ENCODE assay signal across 8 cellular contexts in the genomic region with DNA sequence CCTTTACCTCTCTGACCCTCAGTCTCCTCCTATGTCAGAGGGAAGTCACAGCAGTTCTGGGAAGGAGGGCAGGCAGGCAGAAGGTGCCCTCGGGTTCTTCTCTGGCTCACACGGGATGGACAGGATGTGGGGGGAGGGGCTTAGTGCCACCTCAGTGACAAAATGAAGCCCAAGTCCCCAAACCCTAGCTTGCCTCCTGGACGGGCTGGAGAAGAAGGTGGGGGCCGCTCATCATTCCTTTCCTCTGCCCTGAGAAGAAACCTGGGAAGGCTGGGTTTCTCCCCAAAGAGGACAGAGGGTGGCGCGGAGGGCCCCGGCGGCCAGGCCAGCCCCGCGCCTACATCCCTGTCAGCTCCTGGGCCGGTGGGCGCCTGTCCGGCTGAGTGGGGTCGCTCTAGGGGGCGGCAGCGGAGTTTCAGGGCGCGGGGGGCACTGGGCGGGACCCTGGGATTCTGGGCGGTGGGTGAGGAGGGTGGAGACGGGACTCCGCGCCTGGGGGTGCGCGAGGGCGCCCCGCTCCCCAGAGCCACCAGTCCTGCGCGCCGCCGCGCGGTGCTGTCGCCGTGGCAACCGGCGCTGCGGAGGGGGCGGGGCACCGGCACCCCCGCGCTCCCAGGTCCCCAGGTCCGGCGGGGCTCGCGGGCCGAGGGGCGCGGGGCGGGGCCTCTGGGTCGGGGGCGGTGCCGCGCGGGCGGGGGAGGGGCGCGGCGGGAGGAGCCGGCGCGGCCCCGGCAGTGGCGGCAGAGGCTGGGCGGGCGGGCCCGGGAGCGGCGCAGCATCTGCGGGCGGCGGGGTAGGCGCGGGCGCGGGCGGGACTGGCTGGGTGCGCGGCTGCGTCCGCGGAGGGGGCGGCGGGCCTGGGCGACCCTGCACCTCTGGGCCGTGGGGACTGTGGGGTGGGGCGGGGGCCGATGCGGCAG. TPM values are rescaled to one million over a fixed set of nuclear protein-coding genes. Genes with fewer than 3 reads are reported as not detected.
A peak's percentile ranks its signal among the peaks of the same experiment; 100 is the strongest.
DNase-seq lines count a peak whose midpoint lies in the region; ATAC-seq and TF ChIP-seq lines count a peak whose summit lies in the region.

A gene (plus strand): TSS at position 723 of the 920 bp plus-strand sequence. CDS start 2,252 bp downstream, outside the sequence.

- H3K27ac ChIP-seq in CD4-positive, CD25-positive, alpha-beta regulatory T cell (ENCODE audit: insufficient read depth, low read length, poor library complexity, severe bottlenecking), result no peak within 1 kb of the TSS
- peak within 1 kb of the TSS in 5 of 10 donors; percentile 0 to 60 (median 26) for H3K27ac ChIP-seq in heart right ventricle
- H3K27ac ChIP-seq in rectal smooth muscle tissue (ENCODE audit: low read depth, low read length), result no peak within 1 kb of the TSS

- no peaks in the 10 kb centered on the region for H3K9me3 ChIP-seq in CD4-positive, CD25-positive, alpha-beta regulatory T cell (ENCODE audit: control insufficient read depth in 2 of 2, low read length in 2 of 2)
- no peaks in the 10 kb centered on the region for H3K9me3 ChIP-seq in heart right ventricle

- peaks cover 0 to 2% (median 0%) of the 10 kb centered on the region in 7 donors for H3K9me3 Mint-ChIP-seq in CD4-positive, CD25-positive, alpha-beta regulatory T cell
- peaks cover 7% of the 10 kb centered on the region for H3K9me3 Mint-ChIP-seq in activated naive CD8-positive, alpha-beta T cell treated with anti-CD3 and anti-CD28 coated beads for 36 hours

- H3K4me1 Mint-ChIP-seq in CD4-positive, CD25-positive, alpha-beta regulatory T cell, result peaks cover 0 to 19% (median 6%) of the 10 kb centered on the region in 4 donors
- H3K4me1 Mint-ChIP-seq in activated naive CD8-positive, alpha-beta T cell treated with anti-CD3 and anti-CD28 coated beads for 36 hours, result peaks cover 16% of the 10 kb centered on the region

- 1 to 2% methylated on average over 56 to 89 of the region's 89 CpGs for WGBS in heart right ventricle, 2 donors

- H3K27me3 Mint-ChIP-seq in CD4-positive, CD25-positive, alpha-beta regulatory T cell, result peaks cover 48% of the 10 kb centered on the region
- peaks cover 28% of the 10 kb centered on the region for H3K27me3 Mint-ChIP-seq in activated naive CD8-positive, alpha-beta T cell treated with anti-CD3 and anti-CD28 coated beads for 36 hours

- H3K4me3 Mint-ChIP-seq in CD4-positive, CD25-positive, alpha-beta regulatory T cell, result peak within 1 kb of the TSS; percentile 44 to 81 (median 72)
- H3K4me3 Mint-ChIP-seq in activated naive CD8-positive, alpha-beta T cell treated with anti-CD3 and anti-CD28 coated beads for 36 hours, result peak within 1 kb of the TSS; percentile 86

- no peak within 1 kb of the TSS for H3K9ac ChIP-seq in rectal smooth muscle tissue (ENCODE audit: low read length)

- H3K4me3 ChIP-seq in CD4-positive, CD25-positive, alpha-beta regulatory T cell (ENCODE audit: low read depth, low read length), result no peak within 1 kb of the TSS
- H3K4me3 ChIP-seq in heart right ventricle (peak within 1 kb of the TSS; percentile 47 to 83 (median 69)), rectal smooth muscle tissue (ENCODE audit: low read length) (peak within 1 kb of the TSS; percentile 61)

- H3K36me3 Mint-ChIP-seq in CD4-positive, CD25-positive, alpha-beta regulatory T cell, result no peaks in the 10 kb centered on the region
- peaks cover 24% of the 10 kb centered on the region for H3K36me3 Mint-ChIP-seq in activated naive CD8-positive, alpha-beta T cell treated with anti-CD3 and anti-CD28 coated beads for 36 hours

- ATAC-seq in CD4-positive, CD25-positive, alpha-beta regulatory T cell (ENCODE audit: low read depth in 2 of 2), result no peak
- ATAC-seq in heart right ventricle (peak in 1 of 8 donors; percentile 17), HG03460 (IDR thresholded peaks at IDR 0.05; ENCODE audit: unreplicated experiment) (no peak), HG02588 (IDR thresholded peaks at IDR 0.05; ENCODE audit: unreplicated experiment) (no peak)

- H3K27ac Mint-ChIP-seq in CD4-positive, CD25-positive, alpha-beta regulatory T cell, result peak within 1 kb of the TSS in 1 of 3 donors; percentile 31
- peak within 1 kb of the TSS; percentile 80 for H3K27ac Mint-ChIP-seq in activated naive CD8-positive, alpha-beta T cell treated with anti-CD3 and anti-CD28 coated beads for 36 hours

- H3K36me3 ChIP-seq in CD4-positive, CD25-positive, alpha-beta regulatory T cell (ENCODE audit: control insufficient read depth, insufficient read depth, low read length), result no peaks in the 10 kb centered on the region
- H3K36me3 ChIP-seq in heart right ventricle, result no peaks in the 10 kb centered on the region
- H3K36me3 ChIP-seq in rectal smooth muscle tissue (ENCODE audit: control insufficient read depth, insufficient read depth, low read length), result no peaks in the 10 kb centered on the region

- intact Hi-C loops in heart right ventricle (cut with DNase I), result loop anchor here in 7 of 10 donors (2.0 to 10.0 kb wide), 7 partner anchors 34 to 159 kb away; a partner anchor contains a TSS

- DNase-seq in CD4-positive, CD25-positive, alpha-beta regulatory T cell, result peak in 1 of 3 donors; percentile 41
- peak; percentile 30 for DNase-seq in LoVo (ENCODE audit: low spot score)
- peak; percentile 62 for DNase-seq in activated naive CD8-positive, alpha-beta T cell treated with anti-CD3 and anti-CD28 coated beads for 36 hours
- no peak for DNase-seq in heart right ventricle
- DNase-seq in GOT3 (lab: John Stamatoyannopoulos, UW), result no peak

- H3K27me3 ChIP-seq in CD4-positive, CD25-positive, alpha-beta regulatory T cell (ENCODE audit: control insufficient read depth, insufficient read depth, low read length), result peaks cover 3% of the 10 kb centered on the region
- H3K27me3 ChIP-seq in heart right ventricle (peaks cover 0 to 70% (median 9%) of the 10 kb centered on the region in 7 donors), rectal smooth muscle tissue (ENCODE audit: control insufficient read depth, insufficient read depth, low read length) (peaks cover 10% of the 10 kb centered on the region)

- H3K4me1 ChIP-seq in CD4-positive, CD25-positive, alpha-beta regulatory T cell (ENCODE audit: control insufficient read depth, insufficient read depth, low read length, poor library complexity, severe bottlenecking), result peaks cover 42% of the 10 kb centered on the region
- H3K4me1 ChIP-seq in heart right ventricle (peaks cover 11 to 38% (median 30%) of the 10 kb centered on the region in 9 donors), rectal smooth muscle tissue (ENCODE audit: control insufficient read depth, insufficient read depth, low read length) (peaks cover 2% of the 10 kb centered on the region)

- TF ChIP-seq CTCF in heart right ventricle (IDR thresholded peaks at IDR 0.05), result no peak

RNA-seq across cellular contexts. Expression of the gene that starts here (rescaled TPM):
- total RNA-seq in CD4-positive, CD25-positive, alpha-beta regulatory T cell, result 1.8 TPM
- polyA plus RNA-seq in CD4-positive, CD25-positive, alpha-beta regulatory T cell, result 1 to 10 TPM; 3.4 to 5.8 (median 4.4) TPM
- 10 to 100 TPM; 16.7 to 16.8 TPM for total RNA-seq in activated naive CD8-positive, alpha-beta T cell treated with anti-CD3 and anti-CD28 coated beads for 36 hours
- total RNA-seq in heart right ventricle, result 1 to 10 TPM in 8 of 10 donors, under 1 TPM in 2; 0.93 to 2.3 (median 1.7) TPM
- polyA plus RNA-seq in heart right ventricle, result 1 to 10 TPM; 1.3 to 2.6 TPM

Comparison
In these comparisons a context has a peak if more than half of its experiments do, and no peak if none do; other contexts are left out.
1. DNase-seq: peak in LoVo (single experiment) and activated naive CD8-positive, alpha-beta T cell treated with anti-CD3 and anti-CD28 coated beads for 36 hours (single experiment); none in heart right ventricle (0 of 2) and GOT3 (single experiment).